Comparison of ENCODE assay signal across 22 cellular contexts in the genomic region with DNA sequence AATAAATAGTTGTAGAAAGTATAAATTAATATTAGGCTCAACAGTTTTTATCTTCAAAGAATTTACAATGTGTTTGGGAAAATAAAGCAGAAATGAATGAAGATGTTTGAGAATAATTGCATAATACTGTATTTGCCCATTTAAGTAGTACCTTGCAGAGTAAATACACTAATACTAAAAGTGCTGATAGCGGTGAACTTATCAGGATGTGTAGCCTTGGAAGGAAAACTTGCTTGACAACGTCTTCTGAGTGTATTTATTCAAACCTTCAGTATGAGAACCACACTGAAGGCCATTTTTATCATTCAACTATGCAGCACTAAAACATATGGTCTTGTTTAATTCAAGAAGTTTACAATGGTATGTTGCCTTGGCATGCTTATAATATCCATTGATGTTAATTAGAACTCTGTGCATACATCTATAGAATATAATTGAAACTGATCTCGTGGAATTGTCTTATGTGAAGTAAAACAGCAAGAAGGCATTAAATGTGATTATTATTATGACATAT. TPM values are rescaled to one million over a fixed set of nuclear protein-coding genes. Genes with fewer than 3 reads are reported as not detected.
DNase-seq lines count a peak whose midpoint lies in the region; ATAC-seq and TF ChIP-seq lines count a peak whose summit lies in the region.
"Had no signal": no experiment of that assay in that cellular context is flagged by ENCODE, and none has a peak within 500 bp of the region (broad histone marks: within the 10 kb centered on the region; RNA-seq: fewer than 3 reads in every experiment).

No MANE protein-coding gene starts in this region.

- H3K9ac ChIP-seq in BLaER1 (0 out of 2 replicates have a peak overlapping the region, but pooled peaks have one; percentile 18), MM.1S (ENCODE audit: low read length) (no peak overlapping the region)

- TF ChIP-seq POLR2A in body of pancreas (IDR thresholded peaks at IDR 0.05) = no peak

- ATAC-seq in body of pancreas (peak; percentile 70), lung (ENCODE audit: insufficient read depth, low FRiP score) (peak; percentile 72), mucosa of descending colon (no peak), left cardiac atrium (no peak)
- no peak for ATAC-seq in activated CD8-positive, alpha-beta memory T cell treated with anti-CD3 and anti-CD28 coated beads, Interleukin-2, amount 10 ng/mL, durations not matched to agents 7 days and 5 days
- ATAC-seq: GM23338 had no signal

- H3K9me3 ChIP-seq in BLaER1 (no peaks in the 10 kb centered on the region), MM.1S (replicated peaks; ENCODE audit: insufficient read depth, low read length) (no peaks in the 10 kb centered on the region), body of pancreas (no peaks in the 10 kb centered on the region), lung (ENCODE audit: control insufficient read depth in 2 of 2, insufficient read depth in 1 of 2, low read length in 1 of 2) (no peaks in the 10 kb centered on the region), mucosa of descending colon (no peaks in the 10 kb centered on the region)
- H3K9me3 ChIP-seq: BE2C, Caco-2 had no signal

- no peaks in the 10 kb centered on the region for H3K36me3 Mint-ChIP-seq in activated CD8-positive, alpha-beta memory T cell treated with anti-CD3 and anti-CD28 coated beads, Interleukin-2, amount 10 ng/mL, durations not matched to agents 7 days and 5 days

- H3K27ac Mint-ChIP-seq in activated CD8-positive, alpha-beta memory T cell treated with anti-CD3 and anti-CD28 coated beads, Interleukin-2, amount 10 ng/mL, durations not matched to agents 7 days and 5 days = no peak overlapping the region
- H3K27ac Mint-ChIP-seq: CD4-positive, alpha-beta T cell; IgD-negative memory B cell had no signal

- H3K4me2 ChIP-seq in BLaER1 (peak overlapping the region; percentile 72), MM.1S (ENCODE audit: low read depth, low read length) (0 out of 2 replicates have a peak overlapping the region, but pooled peaks have one; percentile 4)
- H3K4me2 ChIP-seq: GM23338 had no signal

- H3K27ac ChIP-seq in BLaER1 (peak overlapping the region; percentile 73), MM.1S (ENCODE audit: low read length) (no peak overlapping the region), body of pancreas (no peak overlapping the region), lung (ENCODE audit: low read depth in 1 of 2, low read length in 1 of 2) (no peak overlapping the region)

- H3K79me2 ChIP-seq in MM.1S (ENCODE audit: low read length) = no peaks in the 10 kb centered on the region

- H3K9me3 Mint-ChIP-seq in activated CD8-positive, alpha-beta memory T cell treated with anti-CD3 and anti-CD28 coated beads, Interleukin-2, amount 10 ng/mL, durations not matched to agents 7 days and 5 days (ENCODE audit: low read depth) = no peaks in the 10 kb centered on the region
- H3K9me3 Mint-ChIP-seq: CD4-positive, alpha-beta T cell; GM23338; IgD-negative memory B cell had no signal

- H3K27me3 ChIP-seq in BLaER1 (no peaks in the 10 kb centered on the region), MM.1S (replicated peaks; ENCODE audit: insufficient read depth, low read length) (no peaks in the 10 kb centered on the region), body of pancreas (no peaks in the 10 kb centered on the region), lung (ENCODE audit: control insufficient read depth, insufficient read depth) (no peaks in the 10 kb centered on the region)

- H3K27me3 Mint-ChIP-seq in activated CD8-positive, alpha-beta memory T cell treated with anti-CD3 and anti-CD28 coated beads, Interleukin-2, amount 10 ng/mL, durations not matched to agents 7 days and 5 days = peaks cover 20% of the 10 kb centered on the region
- H3K27me3 Mint-ChIP-seq: CD4-positive, alpha-beta T cell had no signal

- H3F3A ChIP-seq in MM.1S (ENCODE audit: insufficient read depth, low read length) = no peaks in the 10 kb centered on the region

- no peaks in the 10 kb centered on the region for H3K4me1 Mint-ChIP-seq in activated CD8-positive, alpha-beta memory T cell treated with anti-CD3 and anti-CD28 coated beads, Interleukin-2, amount 10 ng/mL, durations not matched to agents 7 days and 5 days
- H3K4me1 Mint-ChIP-seq: IgD-negative memory B cell had no signal

- H3K4me3 Mint-ChIP-seq in activated CD8-positive, alpha-beta memory T cell treated with anti-CD3 and anti-CD28 coated beads, Interleukin-2, amount 10 ng/mL, durations not matched to agents 7 days and 5 days = no peak overlapping the region
- H3K4me3 Mint-ChIP-seq: CD4-positive, alpha-beta T cell; GM23338; IgD-negative memory B cell had no signal

- H2AFZ ChIP-seq in MM.1S (ENCODE audit: low read length) = no peak overlapping the region
- H2AFZ ChIP-seq: GM23338 had no signal

- TF ChIP-seq CTCF in MM.1S (IDR thresholded peaks at IDR 0.05; ENCODE audit: low read length) (no peak), body of pancreas (IDR thresholded peaks at IDR 0.05) (no peak), lung (IDR thresholded peaks at IDR 0.05; ENCODE audit: control extremely low read depth, extremely low read depth) (no peak), mucosa of descending colon (IDR thresholded peaks at IDR 0.05) (no peak)

- no peaks in the 10 kb centered on the region for H3K9me2 ChIP-seq in MM.1S (replicated peaks; ENCODE audit: insufficient read depth, low read length)

- CTCF ChIA-PET in activated CD8-positive, alpha-beta memory T cell treated with anti-CD3 and anti-CD28 coated beads, Interleukin-2, amount 10 ng/mL, durations not matched to agents 7 days and 5 days (lab: Charles Lee) = no interaction called here

- H3K4me3 ChIP-seq in BLaER1 (no peak overlapping the region), MM.1S (ENCODE audit: low read length) (no peak overlapping the region), body of pancreas (no peak overlapping the region), lung (no peak overlapping the region), mucosa of descending colon (no peak overlapping the region)
- H3K4me3 ChIP-seq: GM23338 had no signal

- WGBS in body of pancreas, 2 donors = 26 to 27% methylated on average over 3 of the region's 3 CpGs
- 64 to 80% methylated on average over 3 of the region's 3 CpGs for WGBS in lung, 2 donors

- DNase-seq in MM.1S = no peak
- peak in 1 of 4 donors; percentile 5 for DNase-seq in body of pancreas
- no peak for DNase-seq in lung (ENCODE audit: low spot score)
- DNase-seq in activated CD8-positive, alpha-beta memory T cell treated with anti-CD3 and anti-CD28 coated beads, Interleukin-2, amount 10 ng/mL, durations not matched to agents 7 days and 5 days = no peak
- DNase-seq in mucosa of descending colon = no peak
- DNase-seq in T-helper 9 cell = no peak
- no peak for DNase-seq in left cardiac atrium
- DNase-seq: BE2C; CD4-positive, alpha-beta T cell; DMS 273 treated with DMSO at 0.1 percent for 48 hours; DMS79 treated with DMSO at 0.1 percent for 48 hours; HCEC 1CT; NCI-H1417; NCI-H187; NCI-H446; NCI-H526; OCI-M1; Right ventricle myocardium superior had no signal

- intact Hi-C loops in body of pancreas (cut with DNase I) = loop anchor here (10.0 kb wide), 1 partner anchor 665 kb away; no protein-coding TSS in a partner anchor
- intact Hi-C loops in mucosa of descending colon (cut with DNase I, micrococcal nuclease) = no loop called here
- intact Hi-C loops in left cardiac atrium (cut with DNase I) = no loop called here

- H3K4me1 ChIP-seq in BLaER1 = peaks cover 60% of the 10 kb centered on the region
- H3K4me1 ChIP-seq in MM.1S (ENCODE audit: low read length) = peaks cover 9% of the 10 kb centered on the region
- peaks cover 13% of the 10 kb centered on the region for H3K4me1 ChIP-seq in body of pancreas
- H3K4me1 ChIP-seq in lung (ENCODE audit: control insufficient read depth in 2 of 2, insufficient read depth in 2 of 2, low read length in 2 of 2) = peaks cover 0 to 2% of the 10 kb centered on the region in 2 donors
- H3K4me1 ChIP-seq in mucosa of descending colon (ENCODE audit: low read depth) = no peaks in the 10 kb centered on the region
- H3K4me1 ChIP-seq: BE2C had no signal

- H3K36me3 ChIP-seq in BLaER1 = no peaks in the 10 kb centered on the region
- H3K36me3 ChIP-seq in MM.1S (replicated peaks; ENCODE audit: insufficient read depth, low read length) = no peaks in the 10 kb centered on the region
- no peaks in the 10 kb centered on the region for H3K36me3 ChIP-seq in body of pancreas (replicated peaks in 1 of 2; ENCODE audit: insufficient read depth in 1 of 2, low read depth in 2 of 2)
- H3K36me3 ChIP-seq in lung (ENCODE audit: control insufficient read depth in 2 of 2, insufficient read depth in 2 of 2, low read length in 2 of 2) = no peaks in the 10 kb centered on the region
- H3K36me3 ChIP-seq in mucosa of descending colon (ENCODE audit: low read depth) = no peaks in the 10 kb centered on the region
- H3K36me3 ChIP-seq: BE2C had no signal

- H4K20me1 ChIP-seq in BLaER1 (no peaks in the 10 kb centered on the region), MM.1S (ENCODE audit: insufficient read depth, low read length) (no peaks in the 10 kb centered on the region)

RNA-seq across cellular contexts. Expression of gene MSRB3, which starts 41.3 kb away (rescaled TPM):
- total RNA-seq in body of pancreas (10 to 100 TPM in 1 of 2 donors, 1 to 10 TPM in 1; 3.6 to 14.5 TPM), lung (10 to 100 TPM; 41.4 to 41.5 TPM), mucosa of descending colon (100 to 1,000 TPM in 1 of 3 donors, 10 to 100 TPM in 1, 1 to 10 TPM in 1; 8.1 to 154 (median 18.3) TPM), left cardiac atrium (100 to 1,000 TPM; 146 to 151 TPM)
- 10 to 100 TPM; 11.5 to 15.3 TPM for polyA plus RNA-seq in lung
- not detected for total RNA-seq in activated CD8-positive, alpha-beta memory T cell treated with anti-CD3 and anti-CD28 coated beads, Interleukin-2, amount 10 ng/mL, durations not matched to agents 7 days and 5 days
- polyA plus RNA-seq: IgD-negative memory B cell had no signal

Comparison
In these comparisons a context has a peak if more than half of its experiments do, and no peak if none do; other contexts are left out.
1. ATAC-seq: peak in body of pancreas (single experiment) and lung (single experiment); none in activated CD8-positive, alpha-beta memory T cell treated with anti-CD3 and anti-CD28 coated beads, Interleukin-2, amount 10 ng/mL, durations not matched to agents 7 days and 5 days (single experiment), mucosa of descending colon (single experiment) and left cardiac atrium (0 of 2).